In the genomic region with DNA sequence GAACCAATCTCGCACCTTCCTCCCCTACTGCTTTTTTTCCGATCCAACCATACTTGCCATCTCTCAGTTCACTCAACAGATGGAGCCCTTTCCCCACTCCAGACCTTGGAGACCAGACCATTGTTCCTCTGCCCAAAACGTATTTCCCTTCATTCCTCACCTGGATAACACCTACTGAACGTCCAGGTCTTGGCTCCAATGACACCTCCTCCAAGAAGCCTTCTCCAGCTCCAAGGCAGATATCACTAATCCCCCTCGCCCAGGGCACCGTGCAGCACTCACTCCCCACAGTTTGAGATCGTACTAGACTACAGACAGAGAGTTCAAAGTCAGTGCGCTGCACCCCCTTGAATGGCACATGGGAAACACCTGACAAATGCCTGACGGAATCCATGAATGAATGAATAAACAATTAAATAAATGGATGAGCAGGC, we compare ENCODE assay signal across 8 cellular contexts. TPM values are rescaled to one million over a fixed set of nuclear protein-coding genes. Genes with fewer than 3 reads are reported as not detected.
DNase-seq lines count a peak whose midpoint lies in the region; ATAC-seq and TF ChIP-seq lines count a peak whose summit lies in the region.

No MANE protein-coding gene starts in this region.

- H3K27me3 ChIP-seq in Loucy (ENCODE audit: insufficient read depth, low read length, poor library complexity, severe bottlenecking) (no peaks in the 10 kb centered on the region), smooth muscle cell (ENCODE audit: low read depth) (no peaks in the 10 kb centered on the region)

- CTCF ChIA-PET in activated CD4-positive, alpha-beta T cell treated with anti-CD3 and anti-CD28 coated beads for 36 hours (lab: Charles Lee) = interaction anchor here (0.8 to 2.2 kb wide), 9 partner anchors 15 to 219 kb away, joined by 3 to 16 read pairs (median 5); a partner anchor contains a TSS

- no peaks in the 10 kb centered on the region for H3K9me3 Mint-ChIP-seq in activated CD4-positive, alpha-beta T cell treated with anti-CD3 and anti-CD28 coated beads for 36 hours (ENCODE audit: low read depth)

- H3K79me2 ChIP-seq in Loucy (ENCODE audit: insufficient read depth, low read length) (no peaks in the 10 kb centered on the region), smooth muscle cell (ENCODE audit: low read depth) (no peaks in the 10 kb centered on the region)

- no peak overlapping the region for H3K27ac ChIP-seq in smooth muscle cell (ENCODE audit: low read depth)

- no peak for ATAC-seq in activated CD4-positive, alpha-beta T cell treated with anti-CD3 and anti-CD28 coated beads for 36 hours
- peak; percentile 90 for ATAC-seq in SK-N-SH treated with all-trans-retinoic acid at 6 μM for 48 hours
- ATAC-seq in GM21390 (IDR thresholded peaks at IDR 0.05; ENCODE audit: unreplicated experiment) = no peak

- no peaks in the 10 kb centered on the region for H3K36me3 ChIP-seq in Loucy (ENCODE audit: insufficient read depth, low read length)
- H3K36me3 ChIP-seq in smooth muscle cell (ENCODE audit: low read depth) = no peaks in the 10 kb centered on the region

- H3K4me2 ChIP-seq in Loucy (ENCODE audit: low read depth, low read length, poor library complexity, severe bottlenecking) = no peak overlapping the region
- no peak overlapping the region for H3K4me2 ChIP-seq in smooth muscle cell

- H3K4me3 ChIP-seq in Loucy (ENCODE audit: low read length, poor library complexity, severe bottlenecking) = no peak overlapping the region
- H3K4me3 ChIP-seq in smooth muscle cell = no peak overlapping the region

- 47% methylated on average over 9 of the region's 9 CpGs for WGBS in smooth muscle cell (ENCODE audit: low lambda C conversion rate)

- no peak overlapping the region for H3K4me3 Mint-ChIP-seq in activated CD4-positive, alpha-beta T cell treated with anti-CD3 and anti-CD28 coated beads for 36 hours

- no peaks in the 10 kb centered on the region for H3K4me1 ChIP-seq in Loucy (ENCODE audit: insufficient read depth, low read length, poor library complexity, severe bottlenecking)
- H3K4me1 ChIP-seq in smooth muscle cell (ENCODE audit: low read depth) = no peaks in the 10 kb centered on the region

- no peaks in the 10 kb centered on the region for H4K20me1 ChIP-seq in Loucy (ENCODE audit: insufficient read depth, low read length, poor library complexity, severe bottlenecking)
- no peaks in the 10 kb centered on the region for H4K20me1 ChIP-seq in smooth muscle cell (ENCODE audit: low read depth)

- intact Hi-C loops in activated CD4-positive, alpha-beta T cell treated with anti-CD3 and anti-CD28 coated beads for 36 hours (cut with DNase I, micrococcal nuclease) = loop anchor here in 1 of 2 experiments (1.0 to 2.0 kb wide), 2 partner anchors 72 to 218 kb away; no protein-coding TSS in a partner anchor

- TF ChIP-seq CTCF in Loucy (conservative IDR thresholded peaks at IDR 0.05; ENCODE audit: low read length) (peak; percentile 64), smooth muscle cell (IDR thresholded peaks at IDR 0.05; ENCODE audit: borderline replicate concordance, insufficient read depth, poor library complexity, severe bottlenecking) (peak; percentile 40)

- no peaks in the 10 kb centered on the region for H3K36me3 Mint-ChIP-seq in activated CD4-positive, alpha-beta T cell treated with anti-CD3 and anti-CD28 coated beads for 36 hours (ENCODE audit: low read depth)

- no peaks in the 10 kb centered on the region for H3K9me2 ChIP-seq in Loucy (replicated peaks; ENCODE audit: low read depth, low read length)

- H3K9me3 ChIP-seq in Loucy (ENCODE audit: insufficient read depth, low read depth, low read length) = no peaks in the 10 kb centered on the region
- no peaks in the 10 kb centered on the region for H3K9me3 ChIP-seq in smooth muscle cell (replicated peaks; ENCODE audit: low read depth)

- DNase-seq in activated CD4-positive, alpha-beta T cell treated with anti-CD3 and anti-CD28 coated beads for 36 hours = peak; percentile 32
- DNase-seq in activated CD4-positive, alpha-beta T cell treated with anti-CD3 and anti-CD28 coated beads, Interleukin-2, amount 50 U/mL, for 1 hour = no peak
- peak; percentile 61 for DNase-seq in globus pallidus (ENCODE audit: low spot score)
- no peak for DNase-seq in smooth muscle cell (lab: John Stamatoyannopoulos, UW; ENCODE audit: unreplicated experiment)
- no peak for DNase-seq in NCI-H446 treated with DMSO at 0.1 percent for 48 hours (lab: John Stamatoyannopoulos, UW)

- peaks cover 2% of the 10 kb centered on the region for H3K4me1 Mint-ChIP-seq in activated CD4-positive, alpha-beta T cell treated with anti-CD3 and anti-CD28 coated beads for 36 hours

- no peak overlapping the region for H3K27ac Mint-ChIP-seq in activated CD4-positive, alpha-beta T cell treated with anti-CD3 and anti-CD28 coated beads for 36 hours

- POLR2A ChIA-PET in activated CD4-positive, alpha-beta T cell treated with anti-CD3 and anti-CD28 coated beads for 36 hours (lab: Charles Lee) = no interaction called here

- no peaks in the 10 kb centered on the region for H3K27me3 Mint-ChIP-seq in activated CD4-positive, alpha-beta T cell treated with anti-CD3 and anti-CD28 coated beads for 36 hours

- no peaks in the 10 kb centered on the region for H3F3A ChIP-seq in Loucy (ENCODE audit: low read depth)
- H3F3A ChIP-seq in smooth muscle cell (ENCODE audit: low read depth) = no peaks in the 10 kb centered on the region

- no peak overlapping the region for H2AFZ ChIP-seq in Loucy (ENCODE audit: low read length)
- H2AFZ ChIP-seq in smooth muscle cell (ENCODE audit: low read depth) = no peak overlapping the region

- H3K9ac ChIP-seq in Loucy (ENCODE audit: low read depth, low read length, poor library complexity, severe bottlenecking) = no peak overlapping the region
- H3K9ac ChIP-seq in smooth muscle cell (ENCODE audit: low read depth) = no peak overlapping the region

TF ChIP-seq in SK-N-SH treated with all-trans-retinoic acid at 6 μM for 48 hours, 23 proteins besides CTCF, POLR2A, EP300 and RAD21:
- TF ChIP-seq RARB (CRISPR knock-in tag; IDR thresholded peaks at IDR 0.05) = no peak
- TF ChIP-seq BACH2 (CRISPR knock-in tag; IDR thresholded peaks at IDR 0.05; ENCODE audit: borderline replicate concordance) = no peak
- TF ChIP-seq ESRRG (CRISPR knock-in tag; IDR thresholded peaks at IDR 0.05) = no peak
- no peak for TF ChIP-seq ARNTL (CRISPR knock-in tag; IDR thresholded peaks at IDR 0.05; ENCODE audit: borderline replicate concordance, low read depth)
- no peak for TF ChIP-seq ZNF565 (CRISPR knock-in tag; conservative IDR thresholded peaks at IDR 0.05; ENCODE audit: low read depth)
- TF ChIP-seq, protein P1, sequence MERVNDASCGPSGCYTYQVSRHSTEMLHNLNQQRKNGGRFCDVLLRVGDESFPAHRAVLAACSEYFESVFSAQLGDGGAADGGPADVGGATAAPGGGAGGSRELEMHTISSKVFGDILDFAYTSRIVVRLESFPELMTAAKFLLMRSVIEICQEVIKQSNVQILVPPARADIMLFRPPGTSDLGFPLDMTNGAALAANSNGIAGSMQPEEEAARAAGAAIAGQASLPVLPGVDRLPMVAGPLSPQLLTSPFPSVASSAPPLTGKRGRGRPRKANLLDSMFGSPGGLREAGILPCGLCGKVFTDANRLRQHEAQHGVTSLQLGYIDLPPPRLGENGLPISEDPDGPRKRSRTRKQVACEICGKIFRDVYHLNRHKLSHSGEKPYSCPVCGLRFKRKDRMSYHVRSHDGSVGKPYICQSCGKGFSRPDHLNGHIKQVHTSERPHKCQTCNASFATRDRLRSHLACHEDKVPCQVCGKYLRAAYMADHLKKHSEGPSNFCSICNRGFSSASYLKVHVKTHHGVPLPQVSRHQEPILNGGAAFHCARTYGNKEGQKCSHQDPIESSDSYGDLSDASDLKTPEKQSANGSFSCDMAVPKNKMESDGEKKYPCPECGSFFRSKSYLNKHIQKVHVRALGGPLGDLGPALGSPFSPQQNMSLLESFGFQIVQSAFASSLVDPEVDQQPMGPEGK (CRISPR knock-in tag; IDR thresholded peaks at IDR 0.05; ENCODE audit: borderline replicate concordance) = no peak
- TF ChIP-seq CSDC2 (CRISPR knock-in tag; IDR thresholded peaks at IDR 0.05) = no peak
- TF ChIP-seq ISL1 (CRISPR knock-in tag; IDR thresholded peaks at IDR 0.05) = no peak
- TF ChIP-seq ZFP3 (CRISPR knock-in tag; IDR thresholded peaks at IDR 0.05) = no peak
- no peak for TF ChIP-seq OSR1 (CRISPR knock-in tag; IDR thresholded peaks at IDR 0.05)
- TF ChIP-seq, protein P2, sequence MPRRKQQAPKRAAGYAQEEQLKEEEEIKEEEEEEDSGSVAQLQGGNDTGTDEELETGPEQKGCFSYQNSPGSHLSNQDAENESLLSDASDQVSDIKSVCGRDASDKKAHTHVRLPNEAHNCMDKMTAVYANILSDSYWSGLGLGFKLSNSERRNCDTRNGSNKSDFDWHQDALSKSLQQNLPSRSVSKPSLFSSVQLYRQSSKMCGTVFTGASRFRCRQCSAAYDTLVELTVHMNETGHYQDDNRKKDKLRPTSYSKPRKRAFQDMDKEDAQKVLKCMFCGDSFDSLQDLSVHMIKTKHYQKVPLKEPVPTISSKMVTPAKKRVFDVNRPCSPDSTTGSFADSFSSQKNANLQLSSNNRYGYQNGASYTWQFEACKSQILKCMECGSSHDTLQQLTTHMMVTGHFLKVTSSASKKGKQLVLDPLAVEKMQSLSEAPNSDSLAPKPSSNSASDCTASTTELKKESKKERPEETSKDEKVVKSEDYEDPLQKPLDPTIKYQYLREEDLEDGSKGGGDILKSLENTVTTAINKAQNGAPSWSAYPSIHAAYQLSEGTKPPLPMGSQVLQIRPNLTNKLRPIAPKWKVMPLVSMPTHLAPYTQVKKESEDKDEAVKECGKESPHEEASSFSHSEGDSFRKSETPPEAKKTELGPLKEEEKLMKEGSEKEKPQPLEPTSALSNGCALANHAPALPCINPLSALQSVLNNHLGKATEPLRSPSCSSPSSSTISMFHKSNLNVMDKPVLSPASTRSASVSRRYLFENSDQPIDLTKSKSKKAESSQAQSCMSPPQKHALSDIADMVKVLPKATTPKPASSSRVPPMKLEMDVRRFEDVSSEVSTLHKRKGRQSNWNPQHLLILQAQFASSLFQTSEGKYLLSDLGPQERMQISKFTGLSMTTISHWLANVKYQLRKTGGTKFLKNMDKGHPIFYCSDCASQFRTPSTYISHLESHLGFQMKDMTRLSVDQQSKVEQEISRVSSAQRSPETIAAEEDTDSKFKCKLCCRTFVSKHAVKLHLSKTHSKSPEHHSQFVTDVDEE (CRISPR knock-in tag; IDR thresholded peaks at IDR 0.05) = no peak
- TF ChIP-seq ZFP30 (CRISPR knock-in tag; IDR thresholded peaks at IDR 0.05) = no peak

RNA-seq across cellular contexts. Expression of a gene that starts 47.1 kb away (rescaled TPM):
- total RNA-seq in activated CD4-positive, alpha-beta T cell treated with anti-CD3 and anti-CD28 coated beads for 36 hours = 100 to 1,000 TPM; 135 to 141 TPM
- total RNA-seq in smooth muscle cell = 3.0 and 4.7 TPM in 2 replicates
- polyA plus RNA-seq in smooth muscle cell = 2.8 and 3.2 TPM in 2 replicates

Comparison
In these comparisons a context has a peak if more than half of its experiments do, and no peak if none do; other contexts are left out.
1. DNase-seq: peak in activated CD4-positive, alpha-beta T cell treated with anti-CD3 and anti-CD28 coated beads for 36 hours (single experiment) and globus pallidus (single experiment); none in activated CD4-positive, alpha-beta T cell treated with anti-CD3 and anti-CD28 coated beads, Interleukin-2, amount 50 U/mL, for 1 hour (single experiment), smooth muscle cell (single experiment) and NCI-H446 treated with DMSO at 0.1 percent for 48 hours (single experiment).
2. RNA of a gene that starts 47.1 kb away (total RNA-seq): 135 to 141 TPM in activated CD4-positive, alpha-beta T cell treated with anti-CD3 and anti-CD28 coated beads for 36 hours; 3.0 to 4.7 TPM in smooth muscle cell; every median in the first group is over 10 times any median in the second.